Comparison of ENCODE assay signal across 20 cellular contexts in the genomic region with DNA sequence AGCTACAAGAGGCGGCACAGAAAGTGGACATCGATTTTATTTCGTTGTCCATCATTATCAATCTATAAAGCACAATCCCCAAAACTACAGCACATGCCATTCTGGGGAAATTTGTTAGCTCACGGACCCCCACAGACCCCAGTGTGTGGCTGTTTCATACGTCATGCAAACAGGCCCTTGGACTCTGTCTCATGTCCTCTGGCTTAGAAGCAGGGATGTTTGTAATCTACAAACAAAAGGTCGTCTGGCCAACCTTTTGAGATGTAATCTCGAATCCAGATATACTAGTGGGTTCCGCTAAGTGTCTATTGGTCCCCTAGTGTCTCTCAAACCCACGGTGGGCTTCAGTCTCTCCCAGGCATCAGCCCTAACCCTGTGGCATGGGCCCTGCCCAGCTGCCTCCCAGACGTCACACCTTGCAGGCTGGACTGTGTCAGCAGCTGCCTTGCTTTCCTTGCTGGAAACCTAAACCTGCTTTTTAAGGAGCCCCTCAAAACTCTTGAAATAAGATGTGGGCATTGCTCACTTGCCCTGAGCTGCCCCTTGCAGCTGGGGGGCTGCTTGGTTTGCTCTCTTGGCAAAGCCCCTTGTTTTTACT.
DNase-seq lines count a peak whose midpoint lies in the region; ATAC-seq, FAIRE-seq and TF ChIP-seq lines count a peak whose summit lies in the region.
"Had no signal": no experiment of that assay in that cellular context is flagged by ENCODE, and none has a peak within 500 bp of the region (broad histone marks: within the 10 kb centered on the region; RNA-seq: fewer than 3 reads in every experiment).

No MANE protein-coding gene starts in this region.

- H3K4me2 ChIP-seq in HepG2 (ENCODE audit: low read depth, low read length) (0 out of 2 replicates have a peak overlapping the region, but pooled peaks have one; percentile 5), neural progenitor cell (no peak overlapping the region)
- H3K4me2 ChIP-seq: GM23338 had no signal

- peaks cover 17% of the 10 kb centered on the region for H3K36me3 Mint-ChIP-seq in neural progenitor cell
- no peaks in the 10 kb centered on the region for H3K36me3 Mint-ChIP-seq in stimulated activated memory B cell treated with anti-CD40 and anti-IgM and Interleukin-4, amounts not matched to agents 10 μg/mL and 1 μg/mL and 100 μg/mL, for 72 hours
- H3K36me3 Mint-ChIP-seq in activated T-helper 2 cell treated with anti-CD3 and anti-CD28 coated beads, Interferon-gamma antibody, Interleukin-2, Interleukin-4, amounts not matched to agents 10 μg/mL and 5 μg/mL and 100 μg/mL, durations not matched to agents 14 hours and 24 hours and 36 hours (ENCODE audit: low read depth), result no peaks in the 10 kb centered on the region

- H3K4me3 ChIP-seq in HepG2 (replicated peaks in 1 of 3; ENCODE audit: insufficient read depth in 1 of 3, low read depth in 2 of 3, low read length in 3 of 3) (no peak overlapping the region), neural progenitor cell (no peak overlapping the region)
- H3K4me3 ChIP-seq: GM12878, GM23338 had no signal

- no peak overlapping the region for H2AFZ ChIP-seq in HepG2 (ENCODE audit: low read length)
- no peak overlapping the region for H2AFZ ChIP-seq in neural progenitor cell (replicated peaks)
- H2AFZ ChIP-seq: GM23338 had no signal

- ATAC-seq in HepG2 (no peak), GM21367 (IDR thresholded peaks at IDR 0.05; ENCODE audit: unreplicated experiment) (no peak)
- no peak for ATAC-seq in stimulated activated memory B cell treated with anti-CD40 and anti-IgM and Interleukin-4, amounts not matched to agents 10 μg/mL and 1 μg/mL and 100 μg/mL, for 72 hours
- ATAC-seq: GM12878, GM23338, Panc1 had no signal

- CTCF ChIA-PET in HepG2 (lab: Yijun Ruan, JAX; ENCODE audit: low intra/inter-chr PET ratio, low total read pairs), result no interaction called here

- WGBS in HepG2 (ENCODE audit: low lambda C conversion rate), result 42% methylated on average over 7 of the region's 10 CpGs

- peak in 1 of 2 experiments; percentile 19; a peak in 1 of 4 replicates for TF ChIP-seq EP300 in HepG2 (IDR thresholded peaks at IDR 0.05; ENCODE audit: low read depth in 2 of 2, low read length in 2 of 2)
- no peak for TF ChIP-seq EP300 in HepG2 (CRISPR knock-in tag; IDR thresholded peaks at IDR 0.05; ENCODE audit: borderline replicate concordance)

- intact Hi-C loops in HepG2 (cut with micrococcal nuclease; ENCODE audit: unreplicated experiment), result no loop called here
- intact Hi-C loops in activated T-helper 2 cell treated with anti-CD3 and anti-CD28 coated beads, Interferon-gamma antibody, Interleukin-2, Interleukin-4, amounts not matched to agents 10 μg/mL and 5 μg/mL and 100 μg/mL, durations not matched to agents 14 hours and 24 hours and 36 hours (cut with micrococcal nuclease), result no loop called here

- 0 out of 2 replicates have a peak, but pooled peaks cover 5% of the 10 kb centered on the region for H3K9me3 ChIP-seq in HepG2 (ENCODE audit: low read length)
- no peaks in the 10 kb centered on the region for H3K9me3 ChIP-seq in neural progenitor cell (ENCODE audit: low read depth)

- no TSS peak for BruUV-seq in HepG2 (replicated peaks; lab: Mats Ljungman, UMichigan)

- TF ChIP-seq POLR2A in HepG2 (IDR thresholded peaks at IDR 0.05; ENCODE audit: insufficient read depth in 1 of 2, low read depth in 2 of 2, low read length in 2 of 2), result no peak

- no peak overlapping the region for H3K27ac ChIP-seq in HepG2 (ENCODE audit: extremely low read length, insufficient read depth, low read length)
- no peak overlapping the region for H3K27ac ChIP-seq in neural progenitor cell

- TF ChIP-seq RAD21 in HepG2 (CRISPR knock-in tag; IDR thresholded peaks at IDR 0.05), result no peak

- in situ Hi-C loops in HepG2 (cut with HindIII; ENCODE audit: extremely low pct_ligation_motif_present, low pct_unique_long_range_greater_than_20kb), result no loop called here

- peak; percentile 24 for DNase-seq in SK-N-DZ (ENCODE audit: low spot score)
- peak; percentile 27 for DNase-seq in HepG2 (ENCODE audit: low spot score)
- no peak for DNase-seq in neural progenitor cell (ENCODE audit: low spot score)
- DNase-seq in activated T-helper 2 cell treated with anti-CD3 and anti-CD28 coated beads, Interferon-gamma antibody, Interleukin-2, Interleukin-4, amounts not matched to agents 10 μg/mL and 5 μg/mL and 100 μg/mL, durations not matched to agents 14 hours and 24 hours and 36 hours (ENCODE audit: low spot score), result no peak
- no peak for DNase-seq in retina
- DNase-seq: DND-41, HCEC 1CT, KG1, NCI-H1092 treated with DMSO at 0.1 percent for 48 hours, NCI-H1436 treated with DMSO at 0.1 percent for 48 hours, NCI-H1930, NCI-H2227 treated with DMSO at 0.1 percent for 48 hours, NCI-H510A had no signal

- peak overlapping the region; percentile 54 for H3K4me3 Mint-ChIP-seq in neural progenitor cell
- H3K4me3 Mint-ChIP-seq in stimulated activated memory B cell treated with anti-CD40 and anti-IgM and Interleukin-4, amounts not matched to agents 10 μg/mL and 1 μg/mL and 100 μg/mL, for 72 hours, result no peak overlapping the region
- no peak overlapping the region for H3K4me3 Mint-ChIP-seq in activated T-helper 2 cell treated with anti-CD3 and anti-CD28 coated beads, Interferon-gamma antibody, Interleukin-2, Interleukin-4, amounts not matched to agents 10 μg/mL and 5 μg/mL and 100 μg/mL, durations not matched to agents 14 hours and 24 hours and 36 hours (ENCODE audit: low read depth)
- H3K4me3 Mint-ChIP-seq: CD14-positive monocyte, GM23338 had no signal

- H3K27me3 ChIP-seq in HepG2 (ENCODE audit: control insufficient read depth in 1 of 2, insufficient read depth in 2 of 2, low read length in 2 of 2) (no peaks in the 10 kb centered on the region), neural progenitor cell (no peaks in the 10 kb centered on the region)

- H3F3A ChIP-seq in neural progenitor cell (ENCODE audit: low read depth), result peaks cover 34% of the 10 kb centered on the region

- no peaks in the 10 kb centered on the region for H3K36me3 ChIP-seq in HepG2 (replicated peaks in 1 of 2; ENCODE audit: control insufficient read depth in 1 of 2, insufficient read depth in 2 of 2, low read length in 2 of 2)
- H3K36me3 ChIP-seq in neural progenitor cell, result no peaks in the 10 kb centered on the region

- FAIRE-seq in HepG2 (lab: Jason Lieb, UNC), result peak; percentile 15
- FAIRE-seq: A204.1, GM12878 had no signal

- H4K20me1 ChIP-seq in HepG2 (ENCODE audit: insufficient read depth, low read length), result no peaks in the 10 kb centered on the region
- H4K20me1 ChIP-seq in neural progenitor cell (ENCODE audit: low read depth), result no peaks in the 10 kb centered on the region

- H3K4me1 Mint-ChIP-seq in neural progenitor cell, result peaks cover 73% of the 10 kb centered on the region
- peaks cover 18% of the 10 kb centered on the region for H3K4me1 Mint-ChIP-seq in stimulated activated memory B cell treated with anti-CD40 and anti-IgM and Interleukin-4, amounts not matched to agents 10 μg/mL and 1 μg/mL and 100 μg/mL, for 72 hours
- no peaks in the 10 kb centered on the region for H3K4me1 Mint-ChIP-seq in activated T-helper 2 cell treated with anti-CD3 and anti-CD28 coated beads, Interferon-gamma antibody, Interleukin-2, Interleukin-4, amounts not matched to agents 10 μg/mL and 5 μg/mL and 100 μg/mL, durations not matched to agents 14 hours and 24 hours and 36 hours (ENCODE audit: low read depth)

- peak overlapping the region; percentile 48 for H3K27ac Mint-ChIP-seq in neural progenitor cell
- H3K27ac Mint-ChIP-seq in stimulated activated memory B cell treated with anti-CD40 and anti-IgM and Interleukin-4, amounts not matched to agents 10 μg/mL and 1 μg/mL and 100 μg/mL, for 72 hours, result peak overlapping the region; percentile 35
- no peak overlapping the region for H3K27ac Mint-ChIP-seq in activated T-helper 2 cell treated with anti-CD3 and anti-CD28 coated beads, Interferon-gamma antibody, Interleukin-2, Interleukin-4, amounts not matched to agents 10 μg/mL and 5 μg/mL and 100 μg/mL, durations not matched to agents 14 hours and 24 hours and 36 hours
- H3K27ac Mint-ChIP-seq: GM23338 had no signal

- H3K79me2 ChIP-seq in HepG2 (ENCODE audit: insufficient read depth, low read length), result no peaks in the 10 kb centered on the region
- H3K79me2 ChIP-seq in neural progenitor cell (ENCODE audit: low read depth), result no peaks in the 10 kb centered on the region

- H3K27me3 Mint-ChIP-seq in neural progenitor cell (ENCODE audit: insufficient read depth, low read depth), result peaks cover 11% of the 10 kb centered on the region
- H3K27me3 Mint-ChIP-seq in stimulated activated memory B cell treated with anti-CD40 and anti-IgM and Interleukin-4, amounts not matched to agents 10 μg/mL and 1 μg/mL and 100 μg/mL, for 72 hours, result no peaks in the 10 kb centered on the region
- no peaks in the 10 kb centered on the region for H3K27me3 Mint-ChIP-seq in activated T-helper 2 cell treated with anti-CD3 and anti-CD28 coated beads, Interferon-gamma antibody, Interleukin-2, Interleukin-4, amounts not matched to agents 10 μg/mL and 5 μg/mL and 100 μg/mL, durations not matched to agents 14 hours and 24 hours and 36 hours (ENCODE audit: low read depth)

- TF ChIP-seq CTCF in HepG2 (CRISPR knock-in tag; IDR thresholded peaks at IDR 0.05) (no peak), neural progenitor cell (IDR thresholded peaks at IDR 0.05) (no peak)

- H3K9ac ChIP-seq in HepG2 (ENCODE audit: insufficient read depth, low read depth, low read length) (no peak overlapping the region), neural progenitor cell (no peak overlapping the region)

- POLR2A ChIA-PET in HepG2 (lab: Yijun Ruan, JAX), result interaction anchor here (1.4 kb wide), 1 partner anchor 221 kb away, joined by 4 read pairs; a partner anchor contains a TSS

- H3K9me3 Mint-ChIP-seq in neural progenitor cell, result peaks cover 20% of the 10 kb centered on the region
- no peaks in the 10 kb centered on the region for H3K9me3 Mint-ChIP-seq in stimulated activated memory B cell treated with anti-CD40 and anti-IgM and Interleukin-4, amounts not matched to agents 10 μg/mL and 1 μg/mL and 100 μg/mL, for 72 hours
- H3K9me3 Mint-ChIP-seq in activated T-helper 2 cell treated with anti-CD3 and anti-CD28 coated beads, Interferon-gamma antibody, Interleukin-2, Interleukin-4, amounts not matched to agents 10 μg/mL and 5 μg/mL and 100 μg/mL, durations not matched to agents 14 hours and 24 hours and 36 hours, result no peaks in the 10 kb centered on the region

- H3K4me1 ChIP-seq in HepG2 (ENCODE audit: insufficient read depth, low read length), result peaks cover 70% of the 10 kb centered on the region
- H3K4me1 ChIP-seq in neural progenitor cell, result peaks cover 40% of the 10 kb centered on the region

TF ChIP-seq in HepG2, 621 proteins besides CTCF, POLR2A, EP300 and RAD21:
- 0 out of 2 replicates have a peak, but pooled peaks have one; percentile 17 for TF ChIP-seq HNF4A (CRISPR knock-in tag; IDR thresholded peaks at IDR 0.05)
- TF ChIP-seq CREB1 (IDR thresholded peaks at IDR 0.05), result peak; percentile 45; the same call in 1 of the 2 replicates
- TF ChIP-seq CREB1 (CRISPR knock-in tag; IDR thresholded peaks at IDR 0.05), result no peak
- no peak for TF ChIP-seq AKAP8 (CRISPR knock-in tag; IDR thresholded peaks at IDR 0.05)
TF ChIP-seq in HepG2: peak in this region for 2.

Comparison
In these comparisons a context has a peak if more than half of its experiments do, and no peak if none do; other contexts are left out.
1. DNase-seq: peak in SK-N-DZ (single experiment) and HepG2 (single experiment); none in neural progenitor cell (single experiment), activated T-helper 2 cell treated with anti-CD3 and anti-CD28 coated beads, Interferon-gamma antibody, Interleukin-2, Interleukin-4, amounts not matched to agents 10 μg/mL and 5 μg/mL and 100 μg/mL, durations not matched to agents 14 hours and 24 hours and 36 hours (single experiment) and retina (single experiment).